In the genomic region with DNA sequence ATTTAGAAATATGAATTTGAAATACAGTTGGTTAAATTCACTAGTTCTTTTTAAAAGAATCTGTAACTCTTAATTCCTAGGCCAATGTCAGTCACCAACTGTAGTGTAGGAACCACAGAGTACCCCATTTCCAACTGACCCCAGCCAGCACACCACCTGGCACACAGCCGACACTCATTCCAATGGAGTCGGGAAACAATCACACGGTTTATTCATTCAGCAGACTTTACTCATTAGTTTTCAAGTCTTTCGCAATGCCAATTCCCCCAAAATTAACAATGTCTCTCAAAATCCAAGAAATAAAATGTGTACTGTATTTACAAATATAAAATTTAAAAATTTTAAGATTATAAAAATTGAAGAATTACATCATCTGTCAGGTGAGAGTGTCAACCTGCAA, we compare ENCODE assay signal across 20 cellular contexts.
A peak's percentile ranks its signal among the peaks of the same experiment; 100 is the strongest.
DNase-seq lines count a peak whose midpoint lies in the region; FAIRE-seq lines count a peak whose summit lies in the region.
"Had no signal": no experiment of that assay in that cellular context is flagged by ENCODE, and none has a peak within 500 bp of the region (broad histone marks: within the 10 kb centered on the region; RNA-seq: fewer than 3 reads in every experiment).

No MANE protein-coding gene starts in this region.

- peak; percentile 31 for FAIRE-seq in colon (lab: Jason Lieb, UNC)
- FAIRE-seq: G401.6, GM12892, GM18507, H54 had no signal

- H3K27me3 Mint-ChIP-seq in T-helper 2 cell treated with Interferon-gamma antibody and Interleukin-4, amounts not matched to agents 5 μg/mL and 100 μg/mL, for 36 hours (ENCODE audit: low read depth), result no peaks in the 10 kb centered on the region
- H3K27me3 Mint-ChIP-seq: CD4-positive, CD25-positive, alpha-beta regulatory T cell; CD8-positive, alpha-beta memory T cell had no signal

- H3K4me3 Mint-ChIP-seq in T-helper 2 cell treated with Interferon-gamma antibody and Interleukin-4, amounts not matched to agents 5 μg/mL and 100 μg/mL, for 36 hours, result no peak overlapping the region
- H3K4me3 Mint-ChIP-seq: CD4-positive, CD25-positive, alpha-beta regulatory T cell; CD8-positive, alpha-beta memory T cell had no signal

- H3K36me3 Mint-ChIP-seq in T-helper 2 cell treated with Interferon-gamma antibody and Interleukin-4, amounts not matched to agents 5 μg/mL and 100 μg/mL, for 36 hours (ENCODE audit: low read depth), result peaks cover 40% of the 10 kb centered on the region

- no peak overlapping the region for H3K27ac Mint-ChIP-seq in T-helper 2 cell treated with Interferon-gamma antibody and Interleukin-4, amounts not matched to agents 5 μg/mL and 100 μg/mL, for 36 hours
- H3K27ac Mint-ChIP-seq: CD4-positive, CD25-positive, alpha-beta regulatory T cell had no signal

- H3K9me3 Mint-ChIP-seq in T-helper 2 cell treated with Interferon-gamma antibody and Interleukin-4, amounts not matched to agents 5 μg/mL and 100 μg/mL, for 36 hours, result no peaks in the 10 kb centered on the region
- H3K9me3 Mint-ChIP-seq: CD4-positive, CD25-positive, alpha-beta regulatory T cell; CD8-positive, alpha-beta memory T cell had no signal

- DNase-seq in Ammon's horn (ENCODE audit: low spot score), result peak; percentile 5
- DNase-seq in fibroblast of peridontal ligament (ENCODE audit: extremely low read depth), result peak; percentile 17
- no peak for DNase-seq in amniotic stem cell (lab: John Stamatoyannopoulos, UW)
- DNase-seq in T-helper 2 cell treated with Interferon-gamma antibody and Interleukin-4, amounts not matched to agents 5 μg/mL and 100 μg/mL, for 36 hours (ENCODE audit: low spot score), result no peak
- no peak for DNase-seq in DMS79 treated with DMSO at 0.1 percent for 48 hours (lab: John Stamatoyannopoulos, UW)
- no peak for DNase-seq in superior temporal gyrus (ENCODE audit: extremely low spot score)
- DNase-seq: 8988T; BE2C; CD4-positive, CD25-positive, alpha-beta regulatory T cell; CD8-positive, alpha-beta memory T cell; COR-L47; DMS 273 treated with DMSO at 0.1 percent for 48 hours; DMS53; GM23248; HCEC 1CT had no signal

- no peaks in the 10 kb centered on the region for H3K4me1 Mint-ChIP-seq in T-helper 2 cell treated with Interferon-gamma antibody and Interleukin-4, amounts not matched to agents 5 μg/mL and 100 μg/mL, for 36 hours (ENCODE audit: low read depth)
- H3K4me1 Mint-ChIP-seq: CD8-positive, alpha-beta memory T cell had no signal

Comparison
In these comparisons a context has a peak if more than half of its experiments do, and no peak if none do; other contexts are left out.
1. DNase-seq: peak in Ammon's horn (single experiment) and fibroblast of peridontal ligament (single experiment); none in amniotic stem cell (single experiment), T-helper 2 cell treated with Interferon-gamma antibody and Interleukin-4, amounts not matched to agents 5 μg/mL and 100 μg/mL, for 36 hours (single experiment), DMS79 treated with DMSO at 0.1 percent for 48 hours (single experiment) and superior temporal gyrus (single experiment).